In genomic region chr3:49687419-49687795, GRCh38 we compare ENCODE assay signal across 8 cellular contexts. TPM values are rescaled to one million over a fixed set of nuclear protein-coding genes. Genes with fewer than 3 reads are reported as not detected.
A peak's percentile ranks its signal among the peaks of the same experiment; 100 is the strongest.
DNase-seq lines count a peak whose midpoint lies in the region; ATAC-seq and TF ChIP-seq lines count a peak whose summit lies in the region.
"Not testable (repeated sequence)": the region's sequence is repeated elsewhere in the genome, so short reads cannot be mapped to it uniquely, and the experiment has no call there.

No MANE protein-coding gene starts in this region.

- H2BK5ac ChIP-seq in H9 (ENCODE audit: insufficient read length, low read length): not testable (repeated sequence)

- H4K91ac ChIP-seq in H9 (ENCODE audit: insufficient read length, low read depth, low read length): not testable (repeated sequence)

- not testable (repeated sequence) for H3K9me3 Mint-ChIP-seq in CD4-positive, CD25-positive, alpha-beta regulatory T cell; H9; WTC11; activated naive CD8-positive, alpha-beta T cell (ENCODE audit: low read depth); glutamatergic neuron (ENCODE audit: unreplicated experiment); natural killer cell; progenitor cell of endocrine pancreas (ENCODE audit: low read depth)

- not testable (repeated sequence) for H3K27ac ChIP-seq in CD4-positive, CD25-positive, alpha-beta regulatory T cell (ENCODE audit: insufficient read depth, low read length, poor library complexity, severe bottlenecking); H9 (ENCODE audit: insufficient read length, low read depth, low read length); iPS-20b (ENCODE audit: low read length)

- ATAC-seq in CD4-positive, CD25-positive, alpha-beta regulatory T cell (ENCODE audit: low read depth in 2 of 2); WTC11; natural killer cell: not testable (repeated sequence)

- no CpG with 5 or more reads among the region's 13 CpGs for WGBS in H9 (ENCODE audit: extremely low coverage, insufficient read length, low lambda C conversion rate)

- H2BK20ac ChIP-seq in H9 (ENCODE audit: low read depth, low read length, poor library complexity, severe bottlenecking): not testable (repeated sequence)

- not testable (repeated sequence) for H3K14ac ChIP-seq in H9 (ENCODE audit: insufficient read depth, low read length)

- DNase-seq in CD4-positive, CD25-positive, alpha-beta regulatory T cell; H9; WTC11 (ENCODE audit: low spot score); glutamatergic neuron; natural killer cell; progenitor cell of endocrine pancreas (ENCODE audit: low spot score, unreplicated experiment): not testable (repeated sequence)

- H4K20me1 ChIP-seq in H9 (ENCODE audit: control insufficient read depth, insufficient read depth, insufficient read length): not testable (repeated sequence)

- not testable (repeated sequence) for H3K9me3 ChIP-seq in CD4-positive, CD25-positive, alpha-beta regulatory T cell (ENCODE audit: control insufficient read depth in 2 of 2, low read length in 2 of 2); H9 (ENCODE audit: control insufficient read depth, low read depth, low read length); iPS-20b (ENCODE audit: insufficient read depth, low read depth, low read length)

- H3K9ac ChIP-seq in H9 (ENCODE audit: extremely low read depth, insufficient read length, low read length): not testable (repeated sequence)
- peak overlapping the region; percentile 79; the same call in 1 of the 2 replicates for H3K9ac ChIP-seq in iPS-20b (ENCODE audit: low read depth, low read length)

- H3K4me1 ChIP-seq in CD4-positive, CD25-positive, alpha-beta regulatory T cell (ENCODE audit: control insufficient read depth, insufficient read depth, low read length, poor library complexity, severe bottlenecking): peaks cover 36% of the 10 kb centered on the region
- not testable (repeated sequence) for H3K4me1 ChIP-seq in H9 (ENCODE audit: insufficient read depth, low read length); iPS-20b (ENCODE audit: insufficient read depth, low read length)

- not testable (repeated sequence) for H3K23ac ChIP-seq in H9 (ENCODE audit: insufficient read length, low read depth, low read length)

- peaks cover 4 to 43% (median 21%) of the 10 kb centered on the region in 4 donors for H3K4me1 Mint-ChIP-seq in CD4-positive, CD25-positive, alpha-beta regulatory T cell
- H3K4me1 Mint-ChIP-seq in H9: peaks cover 20 to 30% of the 10 kb centered on the region in 2 experiments
- peaks cover 21% of the 10 kb centered on the region for H3K4me1 Mint-ChIP-seq in WTC11
- peaks cover 27% of the 10 kb centered on the region for H3K4me1 Mint-ChIP-seq in activated naive CD8-positive, alpha-beta T cell (ENCODE audit: low read depth)
- H3K4me1 Mint-ChIP-seq in glutamatergic neuron (ENCODE audit: low read depth, unreplicated experiment): not testable (repeated sequence)
- H3K4me1 Mint-ChIP-seq in natural killer cell: peaks cover 23 to 37% of the 10 kb centered on the region in 2 donors
- peaks cover 15% of the 10 kb centered on the region for H3K4me1 Mint-ChIP-seq in progenitor cell of endocrine pancreas (ENCODE audit: low read depth)

- peak overlapping the region; percentile 72 for H3K4me2 ChIP-seq in H9 (ENCODE audit: insufficient read depth, insufficient read length, low read length)

- H3K18ac ChIP-seq in H9 (ENCODE audit: insufficient read length, low read depth, low read length): not testable (repeated sequence)

- not testable (repeated sequence) for H2AFZ ChIP-seq in H9 (ENCODE audit: low read length)

- peaks cover 16% of the 10 kb centered on the region for H3K27me3 Mint-ChIP-seq in CD4-positive, CD25-positive, alpha-beta regulatory T cell
- H3K27me3 Mint-ChIP-seq in H9 (ENCODE audit: low read depth); WTC11 (ENCODE audit: low read depth); activated naive CD8-positive, alpha-beta T cell; natural killer cell (ENCODE audit: low read depth in 2 of 2); progenitor cell of endocrine pancreas: not testable (repeated sequence)
- peaks cover 14% of the 10 kb centered on the region for H3K27me3 Mint-ChIP-seq in glutamatergic neuron (ENCODE audit: unreplicated experiment)

- not testable (repeated sequence) for H3K27ac Mint-ChIP-seq in CD4-positive, CD25-positive, alpha-beta regulatory T cell; activated naive CD8-positive, alpha-beta T cell; glutamatergic neuron (ENCODE audit: unreplicated experiment); natural killer cell
- H3K27ac Mint-ChIP-seq in H9 (peak overlapping the region; percentile 44 to 92 (median 74); a peak in 5 of 7 replicates), WTC11 (peak overlapping the region; percentile 68; the same call in 1 of the 2 replicates), progenitor cell of endocrine pancreas (peak overlapping the region; percentile 88)

- intact Hi-C loops in natural killer cell (cut with micrococcal nuclease): not testable (repeated sequence)

- peak overlapping the region in 3 of 4 donors; percentile 54 to 64 (median 60) for H3K4me3 Mint-ChIP-seq in CD4-positive, CD25-positive, alpha-beta regulatory T cell
- H3K4me3 Mint-ChIP-seq in H9: peak overlapping the region; percentile 74 to 86
- peak overlapping the region; percentile 98 for H3K4me3 Mint-ChIP-seq in WTC11
- H3K4me3 Mint-ChIP-seq in activated naive CD8-positive, alpha-beta T cell: peak overlapping the region; percentile 46
- peak overlapping the region; percentile 79 for H3K4me3 Mint-ChIP-seq in glutamatergic neuron (ENCODE audit: unreplicated experiment)
- peak overlapping the region; percentile 50 for H3K4me3 Mint-ChIP-seq in natural killer cell
- peak overlapping the region; percentile 75 for H3K4me3 Mint-ChIP-seq in progenitor cell of endocrine pancreas (ENCODE audit: low read depth)

- not testable (repeated sequence) for H3K4ac ChIP-seq in H9 (ENCODE audit: low read depth, low read length)

- H3K79me1 ChIP-seq in H9 (ENCODE audit: insufficient read depth, low read depth, low read length, poor library complexity, severe bottlenecking): not testable (repeated sequence)

- POLR2A ChIA-PET in WTC11 (lab: Charles Lee): not testable (repeated sequence)

- not testable (repeated sequence) for H2BK12ac ChIP-seq in H9 (ENCODE audit: insufficient read length, low read depth, low read length)

- H4K5ac ChIP-seq in H9 (ENCODE audit: insufficient read length, low read depth, low read length): not testable (repeated sequence)

- H3K36me3 Mint-ChIP-seq in CD4-positive, CD25-positive, alpha-beta regulatory T cell; activated naive CD8-positive, alpha-beta T cell; glutamatergic neuron (ENCODE audit: unreplicated experiment); natural killer cell; progenitor cell of endocrine pancreas (ENCODE audit: insufficient read depth): not testable (repeated sequence)
- H3K36me3 Mint-ChIP-seq in H9 (ENCODE audit: insufficient read depth in 1 of 3, low read depth in 3 of 3) (peaks cover 11 to 28% (median 26%) of the 10 kb centered on the region in 3 experiments; a peak in 6 of 7 replicates), WTC11 (peaks cover 16% of the 10 kb centered on the region)

- not testable (repeated sequence) for H3K27me3 ChIP-seq in CD4-positive, CD25-positive, alpha-beta regulatory T cell (ENCODE audit: control insufficient read depth, insufficient read depth, low read length); H9 (ENCODE audit: insufficient read depth, low read length); iPS-20b (ENCODE audit: insufficient read depth, low read length)

- H3K56ac ChIP-seq in H9 (ENCODE audit: insufficient read length, low read depth, low read length): not testable (repeated sequence)

- H4K8ac ChIP-seq in H9 (replicated peaks; ENCODE audit: insufficient read length, low read depth, low read length): not testable (repeated sequence)

- peaks cover 15% of the 10 kb centered on the region for H3K36me3 ChIP-seq in CD4-positive, CD25-positive, alpha-beta regulatory T cell (ENCODE audit: control insufficient read depth, insufficient read depth, low read length)
- H3K36me3 ChIP-seq in iPS-20b (ENCODE audit: insufficient read depth, low read depth, low read length): peaks cover 21% of the 10 kb centered on the region

- CTCF ChIA-PET in WTC11 (lab: Charles Lee): not testable (repeated sequence)

- TF ChIP-seq CTCF in H9 (conservative IDR thresholded peaks at IDR 0.05); WTC11 (IDR thresholded peaks at IDR 0.05); glutamatergic neuron (IDR thresholded peaks at IDR 0.05; ENCODE audit: partially characterized antibody, unreplicated experiment); natural killer cell (IDR thresholded peaks at IDR 0.05); progenitor cell of endocrine pancreas (IDR thresholded peaks at IDR 0.05; ENCODE audit: unreplicated experiment): not testable (repeated sequence)

- H2AK5ac ChIP-seq in H9 (ENCODE audit: insufficient read length, low read length): not testable (repeated sequence)

- not testable (repeated sequence) for H3K4me3 ChIP-seq in CD4-positive, CD25-positive, alpha-beta regulatory T cell (ENCODE audit: low read depth, low read length)
- H3K4me3 ChIP-seq in iPS-20b (ENCODE audit: low read length): peak overlapping the region; percentile 74

- H3T11ph ChIP-seq in H9 (ENCODE audit: low read length): not testable (repeated sequence)

- not testable (repeated sequence) for H3K79me2 ChIP-seq in H9 (ENCODE audit: insufficient read depth, low read length)

- not testable (repeated sequence) for H2BK120ac ChIP-seq in H9 (ENCODE audit: low read depth, low read length, poor library complexity, severe bottlenecking)

- not testable (repeated sequence) for H2BK15ac ChIP-seq in H9 (ENCODE audit: low read depth, low read length)

- H3K23me2 ChIP-seq in H9 (ENCODE audit: insufficient read length, low read depth, low read length, poor library complexity, severe bottlenecking): not testable (repeated sequence)

RNA-seq across cellular contexts. Expression of gene MST1, which starts 1.9 kb away (rescaled TPM):
- total RNA-seq in CD4-positive, CD25-positive, alpha-beta regulatory T cell: 4.1 TPM
- polyA plus RNA-seq in CD4-positive, CD25-positive, alpha-beta regulatory T cell: 1 to 10 TPM in 2 of 4 donors, under 1 TPM in 2; 0.76 to 1.6 (median 0.97) TPM
- total RNA-seq in H9 (2021): 8.9 and 9.3 TPM in 2 replicates
- 13.8 to 17.2 TPM (median 17.2 TPM) in 3 replicates for total RNA-seq in WTC11 (2021)
- total RNA-seq in glutamatergic neuron (ENCODE audit: unreplicated experiment): 23.4 TPM
- 10 to 100 TPM in 2 of 3 donors, 1 to 10 TPM in 1; 9.5 to 19.1 (median 15.2) TPM for total RNA-seq in natural killer cell
- total RNA-seq in progenitor cell of endocrine pancreas: 45.2 and 47.5 TPM in 2 replicates

RNA-seq across cellular contexts. Expression of gene RNF123, which starts 1.9 kb away (rescaled TPM):
- total RNA-seq in CD4-positive, CD25-positive, alpha-beta regulatory T cell: 47.1 TPM
- 10 to 100 TPM in 3 of 4 donors, 1 to 10 TPM in 1; 9.8 to 16.6 (median 12.6) TPM for polyA plus RNA-seq in CD4-positive, CD25-positive, alpha-beta regulatory T cell
- total RNA-seq in H9 (2021): 39.9 and 40.6 TPM in 2 replicates
- 45.5 to 47.1 TPM (median 46.8 TPM) in 3 replicates for total RNA-seq in WTC11 (2021)
- total RNA-seq in glutamatergic neuron (ENCODE audit: unreplicated experiment): 56.6 TPM
- 10 to 100 TPM; 48.5 to 58.7 (median 55.6) TPM for total RNA-seq in natural killer cell
- total RNA-seq in progenitor cell of endocrine pancreas: 52.2 and 54.4 TPM in 2 replicates

RNA-seq across cellular contexts. Expression of gene APEH, which starts 13.3 kb away (rescaled TPM):
- total RNA-seq in CD4-positive, CD25-positive, alpha-beta regulatory T cell: 87.7 TPM
- polyA plus RNA-seq in CD4-positive, CD25-positive, alpha-beta regulatory T cell: 100 to 1,000 TPM; 126 to 138 (median 135) TPM
- total RNA-seq in H9 (2021) (215 and 220 TPM in 2 replicates), WTC11 (2021) (270 to 276 TPM (median 273 TPM) in 3 replicates), glutamatergic neuron (ENCODE audit: unreplicated experiment) (119 TPM), natural killer cell (10 to 100 TPM; 62.8 to 95.7 (median 77.5) TPM), progenitor cell of endocrine pancreas (160 and 178 TPM in 2 replicates)

RNA-seq across cellular contexts. Expression of gene AMIGO3, which starts 32.1 kb away (rescaled TPM):
- total RNA-seq in CD4-positive, CD25-positive, alpha-beta regulatory T cell: not detected
- 1 to 10 TPM in 3 of 4 donors, under 1 TPM in 1; 0.53 to 1.5 (median 1.1) TPM for polyA plus RNA-seq in CD4-positive, CD25-positive, alpha-beta regulatory T cell
- 3.0 and 3.8 TPM in 2 replicates for total RNA-seq in H9 (2021)
- 3.9 to 5.3 TPM (median 4.3 TPM) in 3 replicates for total RNA-seq in WTC11 (2021)
- total RNA-seq in glutamatergic neuron (ENCODE audit: unreplicated experiment): 1.4 TPM
- total RNA-seq in natural killer cell: 1 to 10 TPM in 2 of 3 donors, not detected in 1; 1.3 to 1.9 TPM
- 0.86 TPM in 1 of 2 replicates, not detected in the other for total RNA-seq in progenitor cell of endocrine pancreas

RNA-seq across cellular contexts. Expression of gene GMPPB, which starts 36.3 kb away (rescaled TPM):
- total RNA-seq in CD4-positive, CD25-positive, alpha-beta regulatory T cell: 32.1 TPM
- 10 to 100 TPM; 14.7 to 29.7 (median 16.9) TPM for polyA plus RNA-seq in CD4-positive, CD25-positive, alpha-beta regulatory T cell
- total RNA-seq in H9 (2021): 29.1 and 31.1 TPM in 2 replicates
- 23.7 to 28.7 TPM (median 28.0 TPM) in 3 replicates for total RNA-seq in WTC11 (2021)
- 21.2 TPM for total RNA-seq in glutamatergic neuron (ENCODE audit: unreplicated experiment)
- total RNA-seq in natural killer cell: 10 to 100 TPM; 24.1 to 28.9 (median 27.5) TPM
- total RNA-seq in progenitor cell of endocrine pancreas: 31.2 and 34.3 TPM in 2 replicates

Comparison
In these comparisons a context has a peak if more than half of its experiments do, and no peak if none do; other contexts are left out.
1. H3K4me3 Mint-ChIP-seq: peak in every context shown above with its lines; median percentile 98 in WTC11; 80 in H9; 79 in glutamatergic neuron; 75 in progenitor cell of endocrine pancreas; 60 in CD4-positive, CD25-positive, alpha-beta regulatory T cell; 50 in natural killer cell; 46 in activated naive CD8-positive, alpha-beta T cell.